Comparison of ENCODE assay signal across 1 cellular context in the genomic region with DNA sequence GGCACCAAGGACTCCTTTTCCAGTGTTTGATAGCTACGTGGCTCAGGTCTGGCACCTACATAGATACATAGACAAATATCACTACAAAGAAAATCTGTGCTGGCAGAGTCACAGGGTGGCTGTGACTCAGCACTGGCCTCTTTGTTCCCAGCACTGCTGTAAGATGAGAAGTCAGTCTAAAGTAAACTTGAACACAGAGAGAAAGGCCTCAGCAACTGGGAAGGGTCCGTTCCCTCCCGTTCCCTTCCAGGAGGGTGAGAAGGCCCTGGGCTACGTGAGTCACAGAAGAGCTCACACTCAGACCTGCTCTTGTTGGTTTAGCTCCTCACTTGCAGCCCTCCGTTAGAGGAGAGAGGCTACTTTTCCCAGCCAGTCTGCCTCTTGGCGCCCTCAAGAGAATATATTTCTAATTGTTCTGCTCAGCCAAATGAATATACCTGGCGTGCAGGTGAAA.
A peak's percentile ranks its signal among the peaks of the same experiment; 100 is the strongest.
TF ChIP-seq lines count a peak whose summit lies in the region.

No MANE protein-coding gene starts in this region.

TF ChIP-seq in SK-N-SH, 30 proteins besides CTCF, POLR2A, EP300 and RAD21 (continued from another document):
- no peak for TF ChIP-seq ZBTB33 (IDR thresholded peaks at IDR 0.05; ENCODE audit: borderline replicate concordance, low read depth)
- TF ChIP-seq SMC3 (IDR thresholded peaks at IDR 0.05; ENCODE audit: low read depth, low read length): no peak
- no peak for TF ChIP-seq FOXM1 (IDR thresholded peaks at IDR 0.05; ENCODE audit: low read depth)
- no peak for TF ChIP-seq MEF2A (IDR thresholded peaks at IDR 0.05; ENCODE audit: borderline replicate concordance, low read depth)
- peak; percentile 38; the same call in 1 of the 2 replicates for TF ChIP-seq MAX (IDR thresholded peaks at IDR 0.05; ENCODE audit: low read depth)
- TF ChIP-seq, protein P1, sequence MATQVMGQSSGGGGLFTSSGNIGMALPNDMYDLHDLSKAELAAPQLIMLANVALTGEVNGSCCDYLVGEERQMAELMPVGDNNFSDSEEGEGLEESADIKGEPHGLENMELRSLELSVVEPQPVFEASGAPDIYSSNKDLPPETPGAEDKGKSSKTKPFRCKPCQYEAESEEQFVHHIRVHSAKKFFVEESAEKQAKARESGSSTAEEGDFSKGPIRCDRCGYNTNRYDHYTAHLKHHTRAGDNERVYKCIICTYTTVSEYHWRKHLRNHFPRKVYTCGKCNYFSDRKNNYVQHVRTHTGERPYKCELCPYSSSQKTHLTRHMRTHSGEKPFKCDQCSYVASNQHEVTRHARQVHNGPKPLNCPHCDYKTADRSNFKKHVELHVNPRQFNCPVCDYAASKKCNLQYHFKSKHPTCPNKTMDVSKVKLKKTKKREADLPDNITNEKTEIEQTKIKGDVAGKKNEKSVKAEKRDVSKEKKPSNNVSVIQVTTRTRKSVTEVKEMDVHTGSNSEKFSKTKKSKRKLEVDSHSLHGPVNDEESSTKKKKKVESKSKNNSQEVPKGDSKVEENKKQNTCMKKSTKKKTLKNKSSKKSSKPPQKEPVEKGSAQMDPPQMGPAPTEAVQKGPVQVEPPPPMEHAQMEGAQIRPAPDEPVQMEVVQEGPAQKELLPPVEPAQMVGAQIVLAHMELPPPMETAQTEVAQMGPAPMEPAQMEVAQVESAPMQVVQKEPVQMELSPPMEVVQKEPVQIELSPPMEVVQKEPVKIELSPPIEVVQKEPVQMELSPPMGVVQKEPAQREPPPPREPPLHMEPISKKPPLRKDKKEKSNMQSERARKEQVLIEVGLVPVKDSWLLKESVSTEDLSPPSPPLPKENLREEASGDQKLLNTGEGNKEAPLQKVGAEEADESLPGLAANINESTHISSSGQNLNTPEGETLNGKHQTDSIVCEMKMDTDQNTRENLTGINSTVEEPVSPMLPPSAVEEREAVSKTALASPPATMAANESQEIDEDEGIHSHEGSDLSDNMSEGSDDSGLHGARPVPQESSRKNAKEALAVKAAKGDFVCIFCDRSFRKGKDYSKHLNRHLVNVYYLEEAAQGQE (IDR thresholded peaks at IDR 0.05; ENCODE audit: low read depth, low read length): peak; percentile 51; the same call in 1 of the 2 replicates
- peak; percentile 60; the same call in 1 of the 2 replicates for TF ChIP-seq TAF1 (IDR thresholded peaks at IDR 0.05; ENCODE audit: borderline replicate concordance, low read depth, low read length)
- TF ChIP-seq TEAD4 (IDR thresholded peaks at IDR 0.05; ENCODE audit: borderline replicate concordance, insufficient read depth): no peak
- peak; percentile 61; the same call in 1 of the 2 replicates for TF ChIP-seq NFIC (IDR thresholded peaks at IDR 0.05; ENCODE audit: borderline replicate concordance)
- TF ChIP-seq JUND (IDR thresholded peaks at IDR 0.05): peak; percentile 77
- TF ChIP-seq YY1 (IDR thresholded peaks at IDR 0.05; ENCODE audit: low read depth): no peak
- no peak for TF ChIP-seq USF2 (IDR thresholded peaks at IDR 0.05; ENCODE audit: borderline replicate concordance, low read depth, low read length)
- no peak for TF ChIP-seq RCOR1 (IDR thresholded peaks at IDR 0.05; ENCODE audit: low read length)
- TF ChIP-seq GABPA (IDR thresholded peaks at IDR 0.05; ENCODE audit: low read depth): no peak
- no peak for TF ChIP-seq NRF1 (IDR thresholded peaks at IDR 0.05; ENCODE audit: low read depth, low read length)
- peak; percentile 80 for TF ChIP-seq TCF12 (IDR thresholded peaks at IDR 0.05)
- TF ChIP-seq GATA2 (CRISPR knock-in tag; IDR thresholded peaks at IDR 0.05): no peak
- TF ChIP-seq POLR2AphosphoS5 (IDR thresholded peaks at IDR 0.05; ENCODE audit: low read depth, low read length): no peak; the same call in 1 of the 2 replicates
